Comparison of ENCODE assay signal across 8 cellular contexts in genomic region chr9:114616684-114617520, GRCh38. TPM values are rescaled to one million over a fixed set of nuclear protein-coding genes. Genes with fewer than 3 reads are reported as not detected.
A peak's percentile ranks its signal among the peaks of the same experiment; 100 is the strongest.
DNase-seq lines count a peak whose midpoint lies in the region; ATAC-seq and TF ChIP-seq lines count a peak whose summit lies in the region.

No MANE protein-coding gene starts in this region.

- no peaks in the 10 kb centered on the region for H3K9me3 Mint-ChIP-seq in activated CD8-positive, alpha-beta memory T cell treated with anti-CD3 and anti-CD28 coated beads, Interleukin-2, amount 10 ng/mL, durations not matched to agents 7 days and 5 days (ENCODE audit: low read depth)

- peaks cover 60% of the 10 kb centered on the region for H3K79me2 ChIP-seq in OCI-LY1 (ENCODE audit: insufficient read depth, low read length)

- H3K9ac ChIP-seq in OCI-LY1 (ENCODE audit: low read length), result peak overlapping the region; percentile 64; the same call in 1 of the 2 replicates

- ATAC-seq in activated CD8-positive, alpha-beta memory T cell treated with anti-CD3 and anti-CD28 coated beads, Interleukin-2, amount 10 ng/mL, durations not matched to agents 7 days and 5 days, result no peak
- peak; percentile 62 for ATAC-seq in HG02884 (IDR thresholded peaks at IDR 0.05; ENCODE audit: unreplicated experiment)
- peak; percentile 47 for ATAC-seq in Right ventricle myocardium superior (ENCODE audit: poor library complexity)

- intact Hi-C loops in Right ventricle myocardium superior (cut with DNase I), result no loop called here

- no peak for TF ChIP-seq CTCF in OCI-LY1 (IDR thresholded peaks at IDR 0.05; ENCODE audit: low read length)

- no peak for DNase-seq in activated CD8-positive, alpha-beta memory T cell treated with anti-CD3 and anti-CD28 coated beads, Interleukin-2, amount 10 ng/mL, durations not matched to agents 7 days and 5 days
- no peak for DNase-seq in activated CD8-positive, alpha-beta memory T cell treated with anti-CD3 and anti-CD28 coated beads, Interleukin-2, amount 50 U/mL, for 4 hours
- peak; percentile 84 for DNase-seq in Right ventricle myocardium superior
- no peak for DNase-seq in NCI-H226
- DNase-seq in NCI-H2171 treated with DMSO at 0.1 percent for 48 hours (lab: John Stamatoyannopoulos, UW), result no peak

- H3K4me3 ChIP-seq in OCI-LY1 (ENCODE audit: low read depth, low read length, poor library complexity, severe bottlenecking), result peak overlapping the region; percentile 25

- peaks cover 72% of the 10 kb centered on the region for H3K4me1 ChIP-seq in OCI-LY1 (ENCODE audit: insufficient read depth, low read length, severe bottlenecking)

- H3K4me1 Mint-ChIP-seq in activated CD8-positive, alpha-beta memory T cell treated with anti-CD3 and anti-CD28 coated beads, Interleukin-2, amount 10 ng/mL, durations not matched to agents 7 days and 5 days, result peaks cover 42% of the 10 kb centered on the region

- H3F3A ChIP-seq in OCI-LY1 (ENCODE audit: insufficient read depth, low read length), result peaks cover 3% of the 10 kb centered on the region; the same call in 1 of the 2 replicates

- peak overlapping the region; percentile 99 for H3K27ac ChIP-seq in OCI-LY1 (ENCODE audit: low read depth, low read length, poor library complexity, severe bottlenecking)
- H3K27ac ChIP-seq in temporal lobe (ENCODE audit: low read depth, low read length), result peak overlapping the region; percentile 72

- H3K4me3 Mint-ChIP-seq in activated CD8-positive, alpha-beta memory T cell treated with anti-CD3 and anti-CD28 coated beads, Interleukin-2, amount 10 ng/mL, durations not matched to agents 7 days and 5 days, result no peak overlapping the region

- CTCF ChIA-PET in activated CD8-positive, alpha-beta memory T cell treated with anti-CD3 and anti-CD28 coated beads, Interleukin-2, amount 10 ng/mL, durations not matched to agents 7 days and 5 days (lab: Charles Lee), result interaction anchor here (1.1 to 2.1 kb wide), 5 partner anchors 10 to 211 kb away, joined by 3 to 8 read pairs (median 4); no protein-coding TSS in a partner anchor

- no peaks in the 10 kb centered on the region for H3K9me2 ChIP-seq in OCI-LY1 (ENCODE audit: low read depth, low read length)

- H3K27me3 Mint-ChIP-seq in activated CD8-positive, alpha-beta memory T cell treated with anti-CD3 and anti-CD28 coated beads, Interleukin-2, amount 10 ng/mL, durations not matched to agents 7 days and 5 days, result no peaks in the 10 kb centered on the region

- peak overlapping the region; percentile 62 for H3K4me2 ChIP-seq in OCI-LY1 (ENCODE audit: low read length)

- H2AFZ ChIP-seq in OCI-LY1 (ENCODE audit: low read length), result no peak overlapping the region

- H3K27me3 ChIP-seq in OCI-LY1 (ENCODE audit: insufficient read depth, low read length), result no peaks in the 10 kb centered on the region

- peak overlapping the region; percentile 66 for H3K27ac Mint-ChIP-seq in activated CD8-positive, alpha-beta memory T cell treated with anti-CD3 and anti-CD28 coated beads, Interleukin-2, amount 10 ng/mL, durations not matched to agents 7 days and 5 days

- peaks cover 34% of the 10 kb centered on the region for H3K36me3 Mint-ChIP-seq in activated CD8-positive, alpha-beta memory T cell treated with anti-CD3 and anti-CD28 coated beads, Interleukin-2, amount 10 ng/mL, durations not matched to agents 7 days and 5 days

- H4K20me1 ChIP-seq in OCI-LY1 (ENCODE audit: insufficient read depth, low read length), result no peaks in the 10 kb centered on the region

- peaks cover 47% of the 10 kb centered on the region for H3K36me3 ChIP-seq in OCI-LY1 (ENCODE audit: insufficient read depth, low read length)

- H3K9me3 ChIP-seq in OCI-LY1 (ENCODE audit: low read length), result no peaks in the 10 kb centered on the region

RNA-seq across cellular contexts. Expression of gene TMEM268, which starts 5.8 kb away (rescaled TPM):
- 10 to 100 TPM; 19.7 to 21.5 TPM for total RNA-seq in activated CD8-positive, alpha-beta memory T cell treated with anti-CD3 and anti-CD28 coated beads, Interleukin-2, amount 10 ng/mL, durations not matched to agents 7 days and 5 days
- total RNA-seq in Right ventricle myocardium superior (2.7 TPM), temporal lobe (17.9 TPM)

RNA-seq across cellular contexts. Expression of gene ATP6V1G1, which starts 29.3 kb away (rescaled TPM):
- 10 to 100 TPM; 62.4 to 66.7 TPM for total RNA-seq in activated CD8-positive, alpha-beta memory T cell treated with anti-CD3 and anti-CD28 coated beads, Interleukin-2, amount 10 ng/mL, durations not matched to agents 7 days and 5 days
- total RNA-seq in Right ventricle myocardium superior (60.2 TPM), temporal lobe (84.8 TPM)

RNA-seq across cellular contexts. Expression of gene TEX53, which starts 40.7 kb away (rescaled TPM):
- total RNA-seq in activated CD8-positive, alpha-beta memory T cell treated with anti-CD3 and anti-CD28 coated beads, Interleukin-2, amount 10 ng/mL, durations not matched to agents 7 days and 5 days, result not detected
- total RNA-seq in Right ventricle myocardium superior, result not detected
- not detected for total RNA-seq in temporal lobe
